ENCODE assay signal across 8 cellular contexts in genomic region chr22:36510966-36511881, GRCh38. TPM values are rescaled to one million over a fixed set of nuclear protein-coding genes. Genes with fewer than 3 reads are reported as not detected.
DNase-seq lines count a peak whose midpoint lies in the region; ATAC-seq and FAIRE-seq lines count a peak whose summit lies in the region.

No MANE protein-coding gene starts in this region.

- peaks cover 55% of the 10 kb centered on the region for H3K36me3 ChIP-seq in muscle layer of colon (ENCODE audit: insufficient read depth, low read length)

- no peaks in the 10 kb centered on the region for H3K9me3 ChIP-seq in muscle layer of colon (ENCODE audit: low read length)

- peaks cover 10 to 14% (median 12%) of the 10 kb centered on the region in 3 donors for H3K4me1 Mint-ChIP-seq in T-cell
- peaks cover 65% of the 10 kb centered on the region for H3K4me1 Mint-ChIP-seq in dendritic cell treated with granulocyte-macrophage colony-stimulating factor and Interleukin-4, amounts not matched to agents 40 ng/mL and 50 ng/mL, for 4 days (ENCODE audit: low read depth)

- CTCF ChIA-PET in T-cell (lab: Charles Lee): interaction anchor here in 1 of 2 donors (0.6 to 1.4 kb wide), 2 partner anchors 25 to 1162 kb away, joined by 4 to 5 read pairs; no protein-coding TSS in a partner anchor

- FAIRE-seq in HTR-8/SVneo (lab: Jason Lieb, UNC): no peak

- H3K9me3 Mint-ChIP-seq in T-cell: no peaks in the 10 kb centered on the region
- no peaks in the 10 kb centered on the region for H3K9me3 Mint-ChIP-seq in dendritic cell treated with granulocyte-macrophage colony-stimulating factor and Interleukin-4, amounts not matched to agents 40 ng/mL and 50 ng/mL, for 4 days

- POLR2A ChIA-PET in T-cell (lab: Charles Lee): interaction anchor here (0.6 to 2.0 kb wide), 3 partner anchors 10 to 272 kb away, joined by 3 to 8 read pairs (median 5); no protein-coding TSS in a partner anchor

- no peaks in the 10 kb centered on the region for H3K27me3 Mint-ChIP-seq in T-cell
- no peaks in the 10 kb centered on the region for H3K27me3 Mint-ChIP-seq in dendritic cell treated with granulocyte-macrophage colony-stimulating factor and Interleukin-4, amounts not matched to agents 40 ng/mL and 50 ng/mL, for 4 days

- no peak overlapping the region for H3K4me3 ChIP-seq in muscle layer of colon (ENCODE audit: low read depth in 1 of 2, low read length in 2 of 2)

- H3K27ac Mint-ChIP-seq in T-cell: peak overlapping the region in 1 of 2 donors; percentile 59
- H3K27ac Mint-ChIP-seq in dendritic cell treated with granulocyte-macrophage colony-stimulating factor and Interleukin-4, amounts not matched to agents 40 ng/mL and 50 ng/mL, for 4 days: peak overlapping the region; percentile 47

- peak; percentile 27 for DNase-seq in NCI-H1092 treated with DMSO at 0.1 percent for 48 hours (lab: John Stamatoyannopoulos, UW)
- DNase-seq in NCI-H1092 (lab: John Stamatoyannopoulos, UW): no peak
- DNase-seq in HTR-8/SVneo (ENCODE audit: insufficient read length, low spot score): peak; percentile 40
- DNase-seq in T-cell: peak in 18 of 34 experiments; percentile 10 to 45 (median 28)
- no peak for DNase-seq in posterior vena cava (ENCODE audit: low spot score)
- no peak for DNase-seq in NCI-H1436 (lab: John Stamatoyannopoulos, UW)

- peaks cover 49% of the 10 kb centered on the region for H3K36me3 Mint-ChIP-seq in T-cell
- H3K36me3 Mint-ChIP-seq in dendritic cell treated with granulocyte-macrophage colony-stimulating factor and Interleukin-4, amounts not matched to agents 40 ng/mL and 50 ng/mL, for 4 days (ENCODE audit: low read depth): peaks cover 67% of the 10 kb centered on the region

- no peak overlapping the region for H3K4me3 Mint-ChIP-seq in T-cell
- no peak overlapping the region for H3K4me3 Mint-ChIP-seq in dendritic cell treated with granulocyte-macrophage colony-stimulating factor and Interleukin-4, amounts not matched to agents 40 ng/mL and 50 ng/mL, for 4 days

- H3K4me1 ChIP-seq in muscle layer of colon (ENCODE audit: insufficient read depth, low read length): peaks cover 16% of the 10 kb centered on the region

- H3K9ac ChIP-seq in muscle layer of colon (ENCODE audit: low read length): no peak overlapping the region

- H3K27ac ChIP-seq in muscle layer of colon (ENCODE audit: low read depth, low read length): peak overlapping the region; percentile 25

- no peak for ATAC-seq in T-cell (replicated peaks in 1 of 4)

- H3K27me3 ChIP-seq in muscle layer of colon (ENCODE audit: control insufficient read depth in 1 of 2, insufficient read depth in 2 of 2, low read length in 2 of 2): no peaks in the 10 kb centered on the region

- intact Hi-C loops in dendritic cell treated with granulocyte-macrophage colony-stimulating factor and Interleukin-4, amounts not matched to agents 40 ng/mL and 50 ng/mL, for 4 days (cut with micrococcal nuclease): no loop called here
- intact Hi-C loops in posterior vena cava (cut with DNase I): no loop called here

RNA-seq across cellular contexts. Expression of gene FOXRED2, which starts 4.4 kb away (rescaled TPM):
- total RNA-seq in T-cell: 1 to 10 TPM; 1.7 to 5.0 (median 3.2) TPM
- total RNA-seq in posterior vena cava: 10 to 100 TPM in 1 of 2 donors, 1 to 10 TPM in 1; 7.9 to 17.2 TPM

RNA-seq across cellular contexts. Expression of gene EIF3D, which starts 17.7 kb away (rescaled TPM):
- total RNA-seq in T-cell (100 to 1,000 TPM; 218 to 273 (median 242) TPM), posterior vena cava (100 to 1,000 TPM in 1 of 2 donors, 10 to 100 TPM in 1; 98.6 to 106 TPM)

RNA-seq across cellular contexts. Expression of gene TXN2, which starts 29.8 kb away (rescaled TPM):
- 10 to 100 TPM; 36.9 to 47.6 (median 45.4) TPM for total RNA-seq in T-cell
- total RNA-seq in posterior vena cava: 10 to 100 TPM; 38.7 to 50.1 TPM

Comparison
In these comparisons a context has a peak if more than half of its experiments do, and no peak if none do; other contexts are left out.
1. DNase-seq: peak in NCI-H1092 treated with DMSO at 0.1 percent for 48 hours (single experiment), HTR-8/SVneo (single experiment) and T-cell (18 of 34); none in NCI-H1092 (single experiment), posterior vena cava (single experiment) and NCI-H1436 (single experiment).